In genomic region chr1:1337793-1338147, GRCh38 we compare ENCODE assay signal across 13 cellular contexts. TPM values are rescaled to one million over a fixed set of nuclear protein-coding genes. Genes with fewer than 3 reads are reported as not detected.
DNase-seq lines count a peak whose midpoint lies in the region; ATAC-seq and TF ChIP-seq lines count a peak whose summit lies in the region.
"Had no signal": no experiment of that assay in that cellular context is flagged by ENCODE, and none has a peak within 500 bp of the region (broad histone marks: within the 10 kb centered on the region; RNA-seq: fewer than 3 reads in every experiment).

No MANE protein-coding gene starts in this region.

- CTCF ChIA-PET in activated CD8-positive, alpha-beta T cell treated with anti-CD3 and anti-CD28 coated beads for 36 hours (lab: Charles Lee), result interaction anchor here (1.1 kb wide), 1 partner anchor 35 kb away, joined by 3 read pairs; no protein-coding TSS in a partner anchor

- POLR2A ChIA-PET in activated CD8-positive, alpha-beta T cell treated with anti-CD3 and anti-CD28 coated beads for 36 hours (lab: Charles Lee), result interaction anchor here (0.6 to 1.9 kb wide), 2 partner anchors 12 to 21 kb away, joined by 3 to 8 read pairs; no protein-coding TSS in a partner anchor

- no peak for TF ChIP-seq CTCF in activated CD8-positive, alpha-beta T cell treated with anti-CD3 and anti-CD28 coated beads for 36 hours (IDR thresholded peaks at IDR 0.05)
- no peak for TF ChIP-seq CTCF in left lung (IDR thresholded peaks at IDR 0.05)

- DNase-seq in AG20443 (ENCODE audit: low spot score) (peak; percentile 48), H7 (peak; percentile 100), left lung (no peak), NCI-H1930 (lab: John Stamatoyannopoulos, UW) (no peak), NOMO-1 (lab: John Stamatoyannopoulos, UW; ENCODE audit: unreplicated experiment in 2 of 2) (no peak), NCI-H345 treated with DMSO at 0.1 percent for 48 hours (lab: John Stamatoyannopoulos, UW; ENCODE audit: unreplicated experiment) (no peak), activated gamma-delta T cell treated with Interleukin-2 at 50 U/mL for 16 hours (no peak)
- DNase-seq in activated CD8-positive, alpha-beta T cell treated with anti-CD3 and anti-CD28 coated beads for 36 hours, result peak; percentile 52
- DNase-seq: NCI-H1048 had no signal

- H3K4me3 Mint-ChIP-seq in activated CD8-positive, alpha-beta T cell treated with anti-CD3 and anti-CD28 coated beads for 36 hours, result no peak overlapping the region
- H3K4me3 Mint-ChIP-seq: brain had no signal

- H3K4me1 ChIP-seq in left lung, result no peaks in the 10 kb centered on the region

- H3K4me1 Mint-ChIP-seq in activated CD8-positive, alpha-beta T cell treated with anti-CD3 and anti-CD28 coated beads for 36 hours (ENCODE audit: low read depth), result no peaks in the 10 kb centered on the region
- H3K4me1 Mint-ChIP-seq: brain had no signal

- ATAC-seq in activated CD8-positive, alpha-beta T cell treated with anti-CD3 and anti-CD28 coated beads for 36 hours, result peak; percentile 81
- peak; percentile 16 for ATAC-seq in left lung

- H3K27ac ChIP-seq in left lung, result no peak overlapping the region
- H3K27ac ChIP-seq: C4-2B, esophagus muscularis mucosa, neutrophil had no signal

- H3K27me3 ChIP-seq in H7 (ENCODE audit: control insufficient read depth, insufficient read depth, low read length), result no peaks in the 10 kb centered on the region
- no peaks in the 10 kb centered on the region for H3K27me3 ChIP-seq in left lung
- H3K27me3 ChIP-seq: esophagus muscularis mucosa, neutrophil had no signal

- H3K9me3 Mint-ChIP-seq in activated CD8-positive, alpha-beta T cell treated with anti-CD3 and anti-CD28 coated beads for 36 hours, result no peaks in the 10 kb centered on the region

- peaks cover 16% of the 10 kb centered on the region for H3K36me3 Mint-ChIP-seq in activated CD8-positive, alpha-beta T cell treated with anti-CD3 and anti-CD28 coated beads for 36 hours (ENCODE audit: low read depth)

- no peaks in the 10 kb centered on the region for H3K9me3 ChIP-seq in left lung
- H3K9me3 ChIP-seq: esophagus muscularis mucosa, neutrophil had no signal

- intact Hi-C loops in activated CD8-positive, alpha-beta T cell treated with anti-CD3 and anti-CD28 coated beads for 36 hours (cut with micrococcal nuclease), result no loop called here
- intact Hi-C loops in left lung (cut with DNase I), result no loop called here

- H3K27ac Mint-ChIP-seq in activated CD8-positive, alpha-beta T cell treated with anti-CD3 and anti-CD28 coated beads for 36 hours, result no peak overlapping the region
- H3K27ac Mint-ChIP-seq: brain had no signal

- H3K27me3 Mint-ChIP-seq in activated CD8-positive, alpha-beta T cell treated with anti-CD3 and anti-CD28 coated beads for 36 hours, result no peaks in the 10 kb centered on the region
- H3K27me3 Mint-ChIP-seq: brain had no signal

- H3K4me3 ChIP-seq in H7 (ENCODE audit: insufficient read depth, low read depth, low read length) (no peak overlapping the region), left lung (no peak overlapping the region)
- H3K4me3 ChIP-seq: esophagus muscularis mucosa had no signal

- H3K36me3 ChIP-seq in H7 (replicated peaks; ENCODE audit: control insufficient read depth, insufficient read depth, low read length) (peaks cover 9% of the 10 kb centered on the region), left lung (peaks cover 0 to 67% of the 10 kb centered on the region in 2 donors)

RNA-seq across cellular contexts. Expression of gene TAS1R3, which starts 6.7 kb away (rescaled TPM):
- 0.14 TPM in 1 of 2 replicates, not detected in the other for total RNA-seq in H7 (2014; rRNA removed; shearing (Covaris generic))
- under 1 TPM; 0.13 to 0.14 TPM for total RNA-seq in activated CD8-positive, alpha-beta T cell treated with anti-CD3 and anti-CD28 coated beads for 36 hours
- total RNA-seq in left lung, result under 1 TPM; 0.20 to 0.37 TPM

RNA-seq across cellular contexts. Expression of gene DVL1, which starts 11.4 kb away (rescaled TPM):
- total RNA-seq in H7 (2014; rRNA removed; shearing (Covaris generic)), result 189 and 191 TPM in 2 replicates
- 10 to 100 TPM; 37.2 to 39.2 TPM for total RNA-seq in activated CD8-positive, alpha-beta T cell treated with anti-CD3 and anti-CD28 coated beads for 36 hours
- total RNA-seq in left lung, result 10 to 100 TPM; 67.4 to 81.2 TPM

RNA-seq across cellular contexts. Expression of gene CPTP, which starts 13.2 kb away (rescaled TPM):
- 25.0 and 27.7 TPM in 2 replicates for total RNA-seq in H7 (2014; rRNA removed; shearing (Covaris generic))
- total RNA-seq in activated CD8-positive, alpha-beta T cell treated with anti-CD3 and anti-CD28 coated beads for 36 hours, result 10 to 100 TPM in 1 of 2 experiments, 1 to 10 TPM in 1; 8.4 to 11.0 TPM
- 10 to 100 TPM; 24.5 to 25.2 TPM for total RNA-seq in left lung

RNA-seq across cellular contexts. Expression of gene INTS11, which starts 13.3 kb away (rescaled TPM):
- 169 and 189 TPM in 2 replicates for total RNA-seq in H7 (2014; rRNA removed; shearing (Covaris generic))
- total RNA-seq in activated CD8-positive, alpha-beta T cell treated with anti-CD3 and anti-CD28 coated beads for 36 hours, result 100 to 1,000 TPM; 110 to 122 TPM
- total RNA-seq in left lung, result 10 to 100 TPM; 67.0 to 90.4 TPM

RNA-seq across cellular contexts. Expression of gene MXRA8, which starts 20.6 kb away (rescaled TPM):
- 54.2 and 80.1 TPM in 2 replicates for total RNA-seq in H7 (2014; rRNA removed; shearing (Covaris generic))
- total RNA-seq in activated CD8-positive, alpha-beta T cell treated with anti-CD3 and anti-CD28 coated beads for 36 hours, result under 1 TPM; 0.92 to 0.98 TPM
- total RNA-seq in left lung, result 100 to 1,000 TPM in 1 of 2 donors, 10 to 100 TPM in 1; 78.3 to 129 TPM

Comparison
In these comparisons a context has a peak if more than half of its experiments do, and no peak if none do; other contexts are left out.
1. DNase-seq: peak in AG20443 (single experiment), H7 (single experiment) and activated CD8-positive, alpha-beta T cell treated with anti-CD3 and anti-CD28 coated beads for 36 hours (single experiment); none in left lung (0 of 2), NCI-H1930 (0 of 2), NOMO-1 (0 of 2), NCI-H345 treated with DMSO at 0.1 percent for 48 hours (single experiment) and activated gamma-delta T cell treated with Interleukin-2 at 50 U/mL for 16 hours (single experiment).